ENCODE assay signal across 1 cellular context in genomic region chr7:73895626-73896025, GRCh38.
TF ChIP-seq lines count a peak whose summit lies in the region.

No MANE protein-coding gene starts in this region.

TF ChIP-seq in IMR-90, 13 proteins besides CTCF, POLR2A, EP300 and RAD21 (continued from another document):
- no peak for TF ChIP-seq ELK1 (IDR thresholded peaks at IDR 0.05; ENCODE audit: borderline replicate concordance, low read depth, low read length)
- no peak for TF ChIP-seq CEBPB (IDR thresholded peaks at IDR 0.05; ENCODE audit: low read depth, low read length)
- TF ChIP-seq USF2 (IDR thresholded peaks at IDR 0.05; ENCODE audit: low read depth, low read length): no peak
- TF ChIP-seq RCOR1 (IDR thresholded peaks at IDR 0.05; ENCODE audit: insufficient replicate concordance, low read length): no peak
- no peak for TF ChIP-seq RFX5 (IDR thresholded peaks at IDR 0.05; ENCODE audit: low read depth, low read length)
- no peak for TF ChIP-seq BHLHE40 (IDR thresholded peaks at IDR 0.05; ENCODE audit: low read depth, low read length)
- TF ChIP-seq MAFK (IDR thresholded peaks at IDR 0.05; ENCODE audit: low read depth, low read length): no peak
- TF ChIP-seq CHD1 (IDR thresholded peaks at IDR 0.05; ENCODE audit: low read depth, low read length): no peak
- no peak for TF ChIP-seq MAZ (IDR thresholded peaks at IDR 0.05; ENCODE audit: borderline replicate concordance, low read depth, low read length)
- no peak for TF ChIP-seq MXI1 (IDR thresholded peaks at IDR 0.05; ENCODE audit: borderline replicate concordance, low read depth, low read length)
- no peak for TF ChIP-seq NFE2L2 (IDR thresholded peaks at IDR 0.05; ENCODE audit: low read depth, low read length)
